In genomic region chr16:69396187-69397061, GRCh38 we compare ENCODE assay signal across 1 cellular context.
TF ChIP-seq lines count a peak whose summit lies in the region.

No MANE protein-coding gene starts in this region.

TF ChIP-seq in GM12878, 131 proteins besides CTCF, POLR2A, EP300 and RAD21 (continued from another document):
- TF ChIP-seq, protein P1, sequence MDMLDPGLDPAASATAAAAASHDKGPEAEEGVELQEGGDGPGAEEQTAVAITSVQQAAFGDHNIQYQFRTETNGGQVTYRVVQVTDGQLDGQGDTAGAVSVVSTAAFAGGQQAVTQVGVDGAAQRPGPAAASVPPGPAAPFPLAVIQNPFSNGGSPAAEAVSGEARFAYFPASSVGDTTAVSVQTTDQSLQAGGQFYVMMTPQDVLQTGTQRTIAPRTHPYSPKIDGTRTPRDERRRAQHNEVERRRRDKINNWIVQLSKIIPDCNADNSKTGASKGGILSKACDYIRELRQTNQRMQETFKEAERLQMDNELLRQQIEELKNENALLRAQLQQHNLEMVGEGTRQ (IDR thresholded peaks at IDR 0.05; ENCODE audit: borderline replicate concordance, low read depth, low read length): no peak
- no peak for TF ChIP-seq CHD2 (IDR thresholded peaks at IDR 0.05; ENCODE audit: borderline replicate concordance, low read depth, low read length)
- no peak for TF ChIP-seq GABPA (IDR thresholded peaks at IDR 0.05; ENCODE audit: low read depth)
- TF ChIP-seq, protein P2, sequence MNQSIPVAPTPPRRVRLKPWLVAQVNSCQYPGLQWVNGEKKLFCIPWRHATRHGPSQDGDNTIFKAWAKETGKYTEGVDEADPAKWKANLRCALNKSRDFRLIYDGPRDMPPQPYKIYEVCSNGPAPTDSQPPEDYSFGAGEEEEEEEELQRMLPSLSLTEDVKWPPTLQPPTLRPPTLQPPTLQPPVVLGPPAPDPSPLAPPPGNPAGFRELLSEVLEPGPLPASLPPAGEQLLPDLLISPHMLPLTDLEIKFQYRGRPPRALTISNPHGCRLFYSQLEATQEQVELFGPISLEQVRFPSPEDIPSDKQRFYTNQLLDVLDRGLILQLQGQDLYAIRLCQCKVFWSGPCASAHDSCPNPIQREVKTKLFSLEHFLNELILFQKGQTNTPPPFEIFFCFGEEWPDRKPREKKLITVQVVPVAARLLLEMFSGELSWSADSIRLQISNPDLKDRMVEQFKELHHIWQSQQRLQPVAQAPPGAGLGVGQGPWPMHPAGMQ (IDR thresholded peaks at IDR 0.05; ENCODE audit: borderline replicate concordance): no peak
- peak; percentile 16 for TF ChIP-seq E2F8 (IDR thresholded peaks at IDR 0.05; ENCODE audit: low read depth, partially characterized antibody)
- no peak for TF ChIP-seq SP1 (IDR thresholded peaks at IDR 0.05; ENCODE audit: low read depth, low read length)
- TF ChIP-seq FOS (IDR thresholded peaks at IDR 0.05; ENCODE audit: borderline replicate concordance, extremely low read depth, insufficient read length): no peak
- no peak for TF ChIP-seq RB1 (IDR thresholded peaks at IDR 0.05; ENCODE audit: borderline replicate concordance)
- TF ChIP-seq SREBF2 (IDR thresholded peaks at IDR 0.05; ENCODE audit: low read length): no peak
